ENCODE assay signal across 1 cellular context in genomic region chr6:107066697-107067659, GRCh38.
TF ChIP-seq lines count a peak whose summit lies in the region.

No MANE protein-coding gene starts in this region.

TF ChIP-seq in GM12878, 131 proteins besides CTCF, POLR2A, EP300 and RAD21:
- no peak for TF ChIP-seq EED (IDR thresholded peaks at IDR 0.05; ENCODE audit: low read depth)
- TF ChIP-seq MXI1 (IDR thresholded peaks at IDR 0.05; ENCODE audit: low read depth, low read length) = no peak
- TF ChIP-seq ATF2 (IDR thresholded peaks at IDR 0.05; ENCODE audit: low read length) = peak; percentile 71
- no peak for TF ChIP-seq SRF (IDR thresholded peaks at IDR 0.05; ENCODE audit: low read depth in 2 of 2, low read length in 2 of 2)
- peak; percentile 44 for TF ChIP-seq RUNX3 (IDR thresholded peaks at IDR 0.05; ENCODE audit: low read length)
- TF ChIP-seq MEF2A (IDR thresholded peaks at IDR 0.05; ENCODE audit: insufficient read depth, low read depth, low read length) = peak; percentile 62; the same call in 1 of the 2 replicates
- no peak for TF ChIP-seq ELK1 (IDR thresholded peaks at IDR 0.05; ENCODE audit: low read depth, low read length)
- TF ChIP-seq IRF4 (IDR thresholded peaks at IDR 0.05; ENCODE audit: low read depth, low read length) = peak; percentile 60; the same call in 1 of the 2 replicates
- peak; percentile 47 for TF ChIP-seq NFIC (IDR thresholded peaks at IDR 0.05; ENCODE audit: low read depth, low read length)
- TF ChIP-seq JUNB (IDR thresholded peaks at IDR 0.05) = peak; percentile 81
- TF ChIP-seq TCF3 (IDR thresholded peaks at IDR 0.05; ENCODE audit: borderline replicate concordance, insufficient read depth, low read depth, low read length) = peak; percentile 64; the same call in 1 of the 2 replicates
- peak; percentile 78; the same call in 1 of the 2 replicates for TF ChIP-seq BCL11A (IDR thresholded peaks at IDR 0.05; ENCODE audit: low read depth, low read length)
- TF ChIP-seq PAX5 (IDR thresholded peaks at IDR 0.05; ENCODE audit: borderline replicate concordance, low read depth, low read length) = peak; percentile 24; the same call in 1 of the 2 replicates
- peak; percentile 80; the same call in 1 of the 2 replicates for TF ChIP-seq FOXM1 (IDR thresholded peaks at IDR 0.05; ENCODE audit: low read depth, low read length)
- TF ChIP-seq CREM (IDR thresholded peaks at IDR 0.05; ENCODE audit: low read depth) = peak; percentile 77
